Comparison of ENCODE assay signal across 2 cellular contexts in genomic region chr11:73323464-73323863, GRCh38.
TF ChIP-seq lines count a peak whose summit lies in the region.

No MANE protein-coding gene starts in this region.

TF ChIP-seq in Ishikawa, 13 proteins besides CTCF, POLR2A, EP300 and RAD21:
- TF ChIP-seq, protein P1, sequence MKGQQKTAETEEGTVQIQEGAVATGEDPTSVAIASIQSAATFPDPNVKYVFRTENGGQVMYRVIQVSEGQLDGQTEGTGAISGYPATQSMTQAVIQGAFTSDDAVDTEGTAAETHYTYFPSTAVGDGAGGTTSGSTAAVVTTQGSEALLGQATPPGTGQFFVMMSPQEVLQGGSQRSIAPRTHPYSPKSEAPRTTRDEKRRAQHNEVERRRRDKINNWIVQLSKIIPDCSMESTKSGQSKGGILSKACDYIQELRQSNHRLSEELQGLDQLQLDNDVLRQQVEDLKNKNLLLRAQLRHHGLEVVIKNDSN (IDR thresholded peaks at IDR 0.05), result no peak
- TF ChIP-seq EGR1 (IDR thresholded peaks at IDR 0.05), result 0 out of 2 replicates have a peak, but pooled peaks have one; percentile 35
- no peak for TF ChIP-seq TCF12 (IDR thresholded peaks at IDR 0.05; ENCODE audit: low read depth)

TF ChIP-seq in H1, 55 proteins besides CTCF, POLR2A, EP300 and RAD21:
- TF ChIP-seq, protein P2, sequence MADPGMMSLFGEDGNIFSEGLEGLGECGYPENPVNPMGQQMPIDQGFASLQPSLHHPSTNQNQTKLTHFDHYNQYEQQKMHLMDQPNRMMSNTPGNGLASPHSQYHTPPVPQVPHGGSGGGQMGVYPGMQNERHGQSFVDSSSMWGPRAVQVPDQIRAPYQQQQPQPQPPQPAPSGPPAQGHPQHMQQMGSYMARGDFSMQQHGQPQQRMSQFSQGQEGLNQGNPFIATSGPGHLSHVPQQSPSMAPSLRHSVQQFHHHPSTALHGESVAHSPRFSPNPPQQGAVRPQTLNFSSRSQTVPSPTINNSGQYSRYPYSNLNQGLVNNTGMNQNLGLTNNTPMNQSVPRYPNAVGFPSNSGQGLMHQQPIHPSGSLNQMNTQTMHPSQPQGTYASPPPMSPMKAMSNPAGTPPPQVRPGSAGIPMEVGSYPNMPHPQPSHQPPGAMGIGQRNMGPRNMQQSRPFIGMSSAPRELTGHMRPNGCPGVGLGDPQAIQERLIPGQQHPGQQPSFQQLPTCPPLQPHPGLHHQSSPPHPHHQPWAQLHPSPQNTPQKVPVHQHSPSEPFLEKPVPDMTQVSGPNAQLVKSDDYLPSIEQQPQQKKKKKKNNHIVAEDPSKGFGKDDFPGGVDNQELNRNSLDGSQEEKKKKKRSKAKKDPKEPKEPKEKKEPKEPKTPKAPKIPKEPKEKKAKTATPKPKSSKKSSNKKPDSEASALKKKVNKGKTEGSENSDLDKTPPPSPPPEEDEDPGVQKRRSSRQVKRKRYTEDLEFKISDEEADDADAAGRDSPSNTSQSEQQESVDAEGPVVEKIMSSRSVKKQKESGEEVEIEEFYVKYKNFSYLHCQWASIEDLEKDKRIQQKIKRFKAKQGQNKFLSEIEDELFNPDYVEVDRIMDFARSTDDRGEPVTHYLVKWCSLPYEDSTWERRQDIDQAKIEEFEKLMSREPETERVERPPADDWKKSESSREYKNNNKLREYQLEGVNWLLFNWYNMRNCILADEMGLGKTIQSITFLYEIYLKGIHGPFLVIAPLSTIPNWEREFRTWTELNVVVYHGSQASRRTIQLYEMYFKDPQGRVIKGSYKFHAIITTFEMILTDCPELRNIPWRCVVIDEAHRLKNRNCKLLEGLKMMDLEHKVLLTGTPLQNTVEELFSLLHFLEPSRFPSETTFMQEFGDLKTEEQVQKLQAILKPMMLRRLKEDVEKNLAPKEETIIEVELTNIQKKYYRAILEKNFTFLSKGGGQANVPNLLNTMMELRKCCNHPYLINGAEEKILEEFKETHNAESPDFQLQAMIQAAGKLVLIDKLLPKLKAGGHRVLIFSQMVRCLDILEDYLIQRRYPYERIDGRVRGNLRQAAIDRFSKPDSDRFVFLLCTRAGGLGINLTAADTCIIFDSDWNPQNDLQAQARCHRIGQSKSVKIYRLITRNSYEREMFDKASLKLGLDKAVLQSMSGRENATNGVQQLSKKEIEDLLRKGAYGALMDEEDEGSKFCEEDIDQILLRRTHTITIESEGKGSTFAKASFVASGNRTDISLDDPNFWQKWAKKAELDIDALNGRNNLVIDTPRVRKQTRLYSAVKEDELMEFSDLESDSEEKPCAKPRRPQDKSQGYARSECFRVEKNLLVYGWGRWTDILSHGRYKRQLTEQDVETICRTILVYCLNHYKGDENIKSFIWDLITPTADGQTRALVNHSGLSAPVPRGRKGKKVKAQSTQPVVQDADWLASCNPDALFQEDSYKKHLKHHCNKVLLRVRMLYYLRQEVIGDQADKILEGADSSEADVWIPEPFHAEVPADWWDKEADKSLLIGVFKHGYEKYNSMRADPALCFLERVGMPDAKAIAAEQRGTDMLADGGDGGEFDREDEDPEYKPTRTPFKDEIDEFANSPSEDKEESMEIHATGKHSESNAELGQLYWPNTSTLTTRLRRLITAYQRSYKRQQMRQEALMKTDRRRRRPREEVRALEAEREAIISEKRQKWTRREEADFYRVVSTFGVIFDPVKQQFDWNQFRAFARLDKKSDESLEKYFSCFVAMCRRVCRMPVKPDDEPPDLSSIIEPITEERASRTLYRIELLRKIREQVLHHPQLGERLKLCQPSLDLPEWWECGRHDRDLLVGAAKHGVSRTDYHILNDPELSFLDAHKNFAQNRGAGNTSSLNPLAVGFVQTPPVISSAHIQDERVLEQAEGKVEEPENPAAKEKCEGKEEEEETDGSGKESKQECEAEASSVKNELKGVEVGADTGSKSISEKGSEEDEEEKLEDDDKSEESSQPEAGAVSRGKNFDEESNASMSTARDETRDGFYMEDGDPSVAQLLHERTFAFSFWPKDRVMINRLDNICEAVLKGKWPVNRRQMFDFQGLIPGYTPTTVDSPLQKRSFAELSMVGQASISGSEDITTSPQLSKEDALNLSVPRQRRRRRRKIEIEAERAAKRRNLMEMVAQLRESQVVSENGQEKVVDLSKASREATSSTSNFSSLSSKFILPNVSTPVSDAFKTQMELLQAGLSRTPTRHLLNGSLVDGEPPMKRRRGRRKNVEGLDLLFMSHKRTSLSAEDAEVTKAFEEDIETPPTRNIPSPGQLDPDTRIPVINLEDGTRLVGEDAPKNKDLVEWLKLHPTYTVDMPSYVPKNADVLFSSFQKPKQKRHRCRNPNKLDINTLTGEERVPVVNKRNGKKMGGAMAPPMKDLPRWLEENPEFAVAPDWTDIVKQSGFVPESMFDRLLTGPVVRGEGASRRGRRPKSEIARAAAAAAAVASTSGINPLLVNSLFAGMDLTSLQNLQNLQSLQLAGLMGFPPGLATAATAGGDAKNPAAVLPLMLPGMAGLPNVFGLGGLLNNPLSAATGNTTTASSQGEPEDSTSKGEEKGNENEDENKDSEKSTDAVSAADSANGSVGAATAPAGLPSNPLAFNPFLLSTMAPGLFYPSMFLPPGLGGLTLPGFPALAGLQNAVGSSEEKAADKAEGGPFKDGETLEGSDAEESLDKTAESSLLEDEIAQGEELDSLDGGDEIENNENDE (IDR thresholded peaks at IDR 0.05; ENCODE audit: insufficient replicate concordance, low read length), result no peak
- TF ChIP-seq EGR1 (IDR thresholded peaks at IDR 0.05; ENCODE audit: borderline replicate concordance, low read depth, low read length), result peak; percentile 89
- TF ChIP-seq SAP30 (IDR thresholded peaks at IDR 0.05; ENCODE audit: insufficient read depth, insufficient replicate concordance, low read length), result no peak
- TF ChIP-seq USF2 (IDR thresholded peaks at IDR 0.05; ENCODE audit: low read length), result no peak
- no peak for TF ChIP-seq CREB1 (IDR thresholded peaks at IDR 0.05)
- 0 out of 2 replicates have a peak, but pooled peaks have one; percentile 22 for TF ChIP-seq TBP (IDR thresholded peaks at IDR 0.05; ENCODE audit: low read depth, low read length)
- TF ChIP-seq TEAD4 (IDR thresholded peaks at IDR 0.05; ENCODE audit: low read depth, low read length), result 0 out of 2 replicates have a peak, but pooled peaks have one; percentile 44
- TF ChIP-seq JUND (IDR thresholded peaks at IDR 0.05; ENCODE audit: low read length), result no peak
- 0 out of 2 replicates have a peak, but pooled peaks have one; percentile 46 for TF ChIP-seq RBBP5 (IDR thresholded peaks at IDR 0.05; ENCODE audit: borderline replicate concordance, low read depth, low read length)
- TF ChIP-seq HDAC2 (IDR thresholded peaks at IDR 0.05; ENCODE audit: borderline replicate concordance in 1 of 2, low read depth in 2 of 2, low read length in 2 of 2), result 0 out of 4 replicates have a peak, but pooled peaks have one; percentile 32
- TF ChIP-seq GABPA (IDR thresholded peaks at IDR 0.05; ENCODE audit: borderline replicate concordance, insufficient read depth, low read length), result 0 out of 2 replicates have a peak, but pooled peaks have one; percentile 16
- TF ChIP-seq NANOG (IDR thresholded peaks at IDR 0.05; ENCODE audit: insufficient read depth, low read depth, low read length, poor library complexity, severe bottlenecking), result no peak
- TF ChIP-seq SP4 (IDR thresholded peaks at IDR 0.05; ENCODE audit: low read length), result no peak
